8 cellular contexts compared by ENCODE assay signal in genomic region chr12:6554168-6554989, GRCh38. TPM values are rescaled to one million over a fixed set of nuclear protein-coding genes. Genes with fewer than 3 reads are reported as not detected.
DNase-seq lines count a peak whose midpoint lies in the region; ATAC-seq lines count a peak whose summit lies in the region.

No MANE protein-coding gene starts in this region.

- no peaks in the 10 kb centered on the region for H3K27me3 Mint-ChIP-seq in activated CD4-positive, alpha-beta memory T cell treated with anti-CD3 and anti-CD28 coated beads for 36 hours
- no peaks in the 10 kb centered on the region for H3K27me3 Mint-ChIP-seq in memory B cell

- peaks cover 15% of the 10 kb centered on the region for H3K4me1 ChIP-seq in effector memory CD4-positive, alpha-beta T cell (ENCODE audit: control insufficient read depth, insufficient read depth, low read length, poor library complexity, severe bottlenecking)

- peaks cover 13% of the 10 kb centered on the region for H3K36me3 ChIP-seq in effector memory CD4-positive, alpha-beta T cell (ENCODE audit: control insufficient read depth, insufficient read depth, low read length)

- CTCF ChIA-PET in activated CD4-positive, alpha-beta memory T cell treated with anti-CD3 and anti-CD28 coated beads for 36 hours (lab: Charles Lee) = interaction anchor here (0.6 to 6.7 kb wide), 21 partner anchors 10 to 298 kb away, joined by 3 to 52 read pairs (median 5); partner anchors contain the start of genes GAPDH, MLF2, USP5 and VAMP1

- H3K4me1 Mint-ChIP-seq in activated CD4-positive, alpha-beta memory T cell treated with anti-CD3 and anti-CD28 coated beads for 36 hours (ENCODE audit: low read depth) = peaks cover 38% of the 10 kb centered on the region
- H3K4me1 Mint-ChIP-seq in memory B cell = peaks cover 29% of the 10 kb centered on the region
- peaks cover 50% of the 10 kb centered on the region for H3K4me1 Mint-ChIP-seq in stimulated activated effector memory CD8-positive, alpha-beta T cell treated with anti-CD3 and anti-CD28 coated beads, Interleukin-12 subunit alpha, Interleukin-12 subunit beta, amount 100 ng/mL, for 72 hours

- no peaks in the 10 kb centered on the region for H3K9me3 Mint-ChIP-seq in activated CD4-positive, alpha-beta memory T cell treated with anti-CD3 and anti-CD28 coated beads for 36 hours
- H3K9me3 Mint-ChIP-seq in memory B cell = no peaks in the 10 kb centered on the region
- no peaks in the 10 kb centered on the region for H3K9me3 Mint-ChIP-seq in stimulated activated effector memory CD8-positive, alpha-beta T cell treated with anti-CD3 and anti-CD28 coated beads, Interleukin-12 subunit alpha, Interleukin-12 subunit beta, amount 100 ng/mL, for 72 hours

- DNase-seq in NCI-H1092 (lab: John Stamatoyannopoulos, UW) = peak; percentile 28
- no peak for DNase-seq in NCI-H1092 treated with DMSO at 0.1 percent for 48 hours (lab: John Stamatoyannopoulos, UW)
- peak; percentile 93 for DNase-seq in NCI-H226
- peak; percentile 86 for DNase-seq in activated CD4-positive, alpha-beta memory T cell treated with anti-CD3 and anti-CD28 coated beads for 36 hours
- DNase-seq in effector memory CD4-positive, alpha-beta T cell = peak; percentile 42 to 63 (median 53)
- DNase-seq in memory B cell (ENCODE audit: low spot score in 2 of 2) = peak; percentile 76
- peak; percentile 65 to 88 for DNase-seq in stimulated activated effector memory CD8-positive, alpha-beta T cell treated with anti-CD3 and anti-CD28 coated beads, Interleukin-12 subunit alpha, Interleukin-12 subunit beta, amount 100 ng/mL, for 72 hours (ENCODE audit: low spot score in 2 of 2)

- POLR2A ChIA-PET in activated CD4-positive, alpha-beta memory T cell treated with anti-CD3 and anti-CD28 coated beads for 36 hours (lab: Charles Lee) = interaction anchor here (1.1 to 6.0 kb wide), 2 partner anchors 16 to 22 kb away, joined by 4 to 54 read pairs; no protein-coding TSS in a partner anchor

- H3K27me3 ChIP-seq in effector memory CD4-positive, alpha-beta T cell (replicated peaks; ENCODE audit: control insufficient read depth, insufficient read depth, low read length, poor library complexity, severe bottlenecking) = no peaks in the 10 kb centered on the region

- H3K9me3 ChIP-seq in effector memory CD4-positive, alpha-beta T cell (ENCODE audit: control insufficient read depth, low read length) = no peaks in the 10 kb centered on the region

- peak overlapping the region; percentile 60 for H3K27ac Mint-ChIP-seq in activated CD4-positive, alpha-beta memory T cell treated with anti-CD3 and anti-CD28 coated beads for 36 hours
- H3K27ac Mint-ChIP-seq in memory B cell = no peak overlapping the region
- H3K27ac Mint-ChIP-seq in stimulated activated effector memory CD8-positive, alpha-beta T cell treated with anti-CD3 and anti-CD28 coated beads, Interleukin-12 subunit alpha, Interleukin-12 subunit beta, amount 100 ng/mL, for 72 hours = peak overlapping the region; percentile 55

- ATAC-seq in HG02678 (IDR thresholded peaks at IDR 0.05; ENCODE audit: unreplicated experiment) (peak; percentile 41), memory B cell (ENCODE audit: low read depth) (peak; percentile 71)
- ATAC-seq in stimulated activated effector memory CD8-positive, alpha-beta T cell treated with anti-CD3 and anti-CD28 coated beads, Interleukin-12 subunit alpha, Interleukin-12 subunit beta, amount 100 ng/mL, for 72 hours = peak; percentile 68

- peak overlapping the region; percentile 89 for H3K4me3 ChIP-seq in effector memory CD4-positive, alpha-beta T cell (ENCODE audit: insufficient read depth, low read depth, low read length, poor library complexity, severe bottlenecking)

- H3K4me3 Mint-ChIP-seq in activated CD4-positive, alpha-beta memory T cell treated with anti-CD3 and anti-CD28 coated beads for 36 hours = peak overlapping the region; percentile 85
- peak overlapping the region; percentile 82 for H3K4me3 Mint-ChIP-seq in memory B cell
- peak overlapping the region; percentile 84 for H3K4me3 Mint-ChIP-seq in stimulated activated effector memory CD8-positive, alpha-beta T cell treated with anti-CD3 and anti-CD28 coated beads, Interleukin-12 subunit alpha, Interleukin-12 subunit beta, amount 100 ng/mL, for 72 hours

- intact Hi-C loops in activated CD4-positive, alpha-beta memory T cell treated with anti-CD3 and anti-CD28 coated beads for 36 hours (cut with micrococcal nuclease) = loop anchor here (1.0 kb wide), 2 partner anchors 14 to 131 kb away; no protein-coding TSS in a partner anchor

- no peak overlapping the region for H3K27ac ChIP-seq in effector memory CD4-positive, alpha-beta T cell (ENCODE audit: insufficient read depth, low read length, poor library complexity, severe bottlenecking)

- peaks cover 17% of the 10 kb centered on the region for H3K36me3 Mint-ChIP-seq in activated CD4-positive, alpha-beta memory T cell treated with anti-CD3 and anti-CD28 coated beads for 36 hours
- peaks cover 4% of the 10 kb centered on the region for H3K36me3 Mint-ChIP-seq in memory B cell
- peaks cover 60% of the 10 kb centered on the region for H3K36me3 Mint-ChIP-seq in stimulated activated effector memory CD8-positive, alpha-beta T cell treated with anti-CD3 and anti-CD28 coated beads, Interleukin-12 subunit alpha, Interleukin-12 subunit beta, amount 100 ng/mL, for 72 hours

RNA-seq across cellular contexts. Expression of gene IFFO1, which starts 1.5 kb away (rescaled TPM):
- total RNA-seq in activated CD4-positive, alpha-beta memory T cell treated with anti-CD3 and anti-CD28 coated beads for 36 hours = 10 to 100 TPM; 10.9 to 12.4 TPM

RNA-seq across cellular contexts. Expression of gene NOP2, which starts 13.7 kb away (rescaled TPM):
- total RNA-seq in activated CD4-positive, alpha-beta memory T cell treated with anti-CD3 and anti-CD28 coated beads for 36 hours = 10 to 100 TPM; 74.9 to 82.2 TPM

RNA-seq across cellular contexts. Expression of gene GAPDH, which starts 20.1 kb away (rescaled TPM):
- 1,000 to 10,000 TPM; 5,823 to 5,836 TPM for total RNA-seq in activated CD4-positive, alpha-beta memory T cell treated with anti-CD3 and anti-CD28 coated beads for 36 hours

RNA-seq across cellular contexts. Expression of gene CHD4, which starts 52.8 kb away (rescaled TPM):
- 100 to 1,000 TPM; 302 to 305 TPM for total RNA-seq in activated CD4-positive, alpha-beta memory T cell treated with anti-CD3 and anti-CD28 coated beads for 36 hours
